Comparison of ENCODE assay signal across 25 cellular contexts in the genomic region with DNA sequence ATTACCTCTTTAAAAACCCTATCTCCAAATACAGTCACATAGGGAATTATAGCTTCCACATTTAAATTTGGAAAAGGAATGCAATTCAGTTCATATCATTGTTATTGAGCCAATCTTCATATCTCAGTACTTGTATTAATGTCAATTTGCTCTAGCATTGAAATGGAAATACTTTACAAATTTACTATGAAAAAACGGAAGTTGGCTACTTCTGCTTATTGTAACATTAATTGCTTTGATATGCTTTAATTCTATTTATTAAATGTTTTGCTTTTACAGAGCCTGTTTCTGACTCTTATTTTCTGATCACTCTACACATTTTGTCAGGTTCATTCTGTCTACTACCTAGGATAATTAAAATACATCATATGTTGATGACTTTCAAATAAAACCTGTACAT.
"Had no signal": no experiment of that assay in that cellular context is flagged by ENCODE, and none has a peak within 500 bp of the region (broad histone marks: within the 10 kb centered on the region; RNA-seq: fewer than 3 reads in every experiment).

No MANE protein-coding gene starts in this region.

- H3K27me3 ChIP-seq: neural progenitor cell, ovary, right lobe of liver, stomach, suprapubic skin, testis, tibial artery, transverse colon, upper lobe of right lung, uterus had no signal

- H3K4me1 ChIP-seq: parathyroid adenoma, psoas muscle, right lobe of liver, stomach, suprapubic skin, testis, tibial artery, transverse colon, upper lobe of right lung, uterus had no signal

- H3K36me3 ChIP-seq: neural progenitor cell, ovary, right lobe of liver, stomach, suprapubic skin, tibial artery, transverse colon, upper lobe of right lung, uterus had no signal

- H3K9me3 ChIP-seq: ovary, psoas muscle, right lobe of liver, stomach, testis, tibial artery, transverse colon, upper lobe of right lung, uterus had no signal

- H3K9ac ChIP-seq: neural progenitor cell, parathyroid adenoma had no signal

- DNase-seq: naive thymus-derived CD4-positive, alpha-beta T cell; natural killer cell; occipital lobe; ovary; posterior cingulate gyrus; psoas muscle; right cardiac atrium; right lobe of liver; stimulated activated CD4-positive, alpha-beta T cell treated with anti-CD3 and anti-CD28 coated beads, Interleukin-15, amount 100 ng/mL, for 24 hours; stimulated activated CD4-positive, alpha-beta T cell treated with anti-CD3 and anti-CD28 coated beads, Interleukin-2, amount 100 ng/mL, for 24 hours; stimulated activated CD4-positive, alpha-beta T cell treated with anti-CD3 and anti-CD28 coated beads, Interleukin-2, amount 100 ng/mL, for 48 hours; stimulated activated CD4-positive, alpha-beta T cell treated with anti-CD3 and anti-CD28 coated beads, Interleukin-4, amount 100 ng/mL, for 24 hours; stimulated activated naive B cell treated with anti-CD40 and anti-IgM and Interleukin-4, amounts not matched to agents 10 μg/mL and 1 μg/mL and 100 μg/mL, for 72 hours; stimulated activated naive CD4-positive, alpha-beta T cell treated with Interleukin-2 at 50 U/mL for 16 hours; stomach; testis; tibial artery; transverse colon; upper lobe of right lung; uterus had no signal

- H2AFZ ChIP-seq: neural progenitor cell, parathyroid adenoma had no signal

- ATAC-seq: naive thymus-derived CD4-positive, alpha-beta T cell; natural killer cell; psoas muscle; right cardiac atrium; right lobe of liver; stimulated activated effector memory CD8-positive, alpha-beta T cell treated with anti-CD3 and anti-CD28 coated beads, Interleukin-12 subunit alpha, Interleukin-12 subunit beta, amount 100 ng/mL, for 72 hours; stimulated activated naive B cell treated with anti-CD40 and anti-IgM and Interleukin-4, amounts not matched to agents 10 μg/mL and 1 μg/mL and 100 μg/mL, for 72 hours; upper lobe of right lung had no signal

- H3K27ac ChIP-seq: neural progenitor cell, ovary, parathyroid adenoma, psoas muscle, right lobe of liver, skin epidermis, stomach, suprapubic skin, testis, tibial artery, transverse colon, upper lobe of right lung, uterus had no signal

- H3K4me2 ChIP-seq: neural progenitor cell had no signal

- H3K79me2 ChIP-seq: parathyroid adenoma had no signal

- H3K4me3 ChIP-seq: neural progenitor cell, ovary, psoas muscle, right lobe of liver, skin epidermis, stomach, suprapubic skin, testis, tibial artery, transverse colon, upper lobe of right lung, uterus had no signal
